In genomic region chr14:19434891-19435290, GRCh38 we compare ENCODE assay signal across 5 cellular contexts. TPM values are rescaled to one million over a fixed set of nuclear protein-coding genes. Genes with fewer than 3 reads are reported as not detected.
"Had no signal": no experiment of that assay in that cellular context is flagged by ENCODE, and none has a peak within 500 bp of the region (broad histone marks: within the 10 kb centered on the region; RNA-seq: fewer than 3 reads in every experiment).

No MANE protein-coding gene starts in this region.

RNA-seq across cellular contexts. Expression of gene POTEG, which starts 0.8 kb away (rescaled TPM):
- total RNA-seq: GM23338, H1, H9, HT-29, IMR-90 had no signal
- polyA plus RNA-seq: GM23338, H1, IMR-90 had no signal
